Comparison of ENCODE assay signal across 1 cellular context in genomic region chr15:45660231-45660979, GRCh38.
TF ChIP-seq lines count a peak whose summit lies in the region.

No MANE protein-coding gene starts in this region.

TF ChIP-seq in HepG2, 621 proteins besides CTCF, POLR2A, EP300 and RAD21 (continued from another document):
- TF ChIP-seq HNF1A (IDR thresholded peaks at IDR 0.05; ENCODE audit: low read depth) (no peak), HNF1A (CRISPR knock-in tag; IDR thresholded peaks at IDR 0.05; ENCODE audit: borderline replicate concordance) (no peak), HOMEZ (CRISPR knock-in tag; IDR thresholded peaks at IDR 0.05; ENCODE audit: low read depth) (no peak)
